9 cellular contexts compared by ENCODE assay signal in genomic region chr2:8515390-8515761, GRCh38.
A peak's percentile ranks its signal among the peaks of the same experiment; 100 is the strongest.
DNase-seq lines count a peak whose midpoint lies in the region; ATAC-seq and TF ChIP-seq lines count a peak whose summit lies in the region.
"Had no signal": no experiment of that assay in that cellular context is flagged by ENCODE, and none has a peak within 500 bp of the region (broad histone marks: within the 10 kb centered on the region; RNA-seq: fewer than 3 reads in every experiment).

No MANE protein-coding gene starts in this region.

- CTCF ChIA-PET in activated B cell treated with CpG ODN at 0.5 μM for 24 hours (lab: Charles Lee), result no interaction called here

- H3K9me3 ChIP-seq in right atrium auricular region, result no peaks in the 10 kb centered on the region
- H3K9me3 ChIP-seq: psoas muscle had no signal

- peak overlapping the region in 1 of 2 donors; percentile 48 for H3K27ac ChIP-seq in right atrium auricular region
- H3K27ac ChIP-seq: psoas muscle had no signal

- DNase-seq in Right ventricle myocardium inferior (ENCODE audit: missing footprints), result no peak
- DNase-seq in right atrium auricular region (ENCODE audit: low spot score), result no peak
- DNase-seq in activated B cell treated with CpG ODN at 0.5 μM for 24 hours, result no peak
- DNase-seq in stimulated activated CD8-positive, alpha-beta memory T cell treated with anti-CD3 and anti-CD28 coated beads, Interleukin-15, amount 100 ng/mL, for 1 hour (ENCODE audit: low read depth), result peak; percentile 21
- DNase-seq in AG20443 (ENCODE audit: low spot score), result no peak
- no peak for DNase-seq in cortex of kidney (lab: John Stamatoyannopoulos, UW)
- DNase-seq: psoas muscle had no signal

- no peaks in the 10 kb centered on the region for H3K36me3 Mint-ChIP-seq in activated B cell treated with CpG ODN at 0.5 μM for 24 hours (ENCODE audit: low read depth)

- intact Hi-C loops in Right ventricle myocardium inferior (cut with DNase I) (loop anchor here (10.0 kb wide), 1 partner anchor 231 kb away; no protein-coding TSS in a partner anchor), activated B cell treated with CpG ODN at 0.5 μM for 24 hours (cut with micrococcal nuclease) (loop anchor here (1.0 kb wide), 4 partner anchors 11 to 37 kb away; no protein-coding TSS in a partner anchor)

- H3K27me3 Mint-ChIP-seq in activated B cell treated with CpG ODN at 0.5 μM for 24 hours, result peaks cover 20% of the 10 kb centered on the region

- peaks cover 0 to 36% of the 10 kb centered on the region in 2 donors for H3K4me1 ChIP-seq in right atrium auricular region
- H3K4me1 ChIP-seq: psoas muscle had no signal

- no peaks in the 10 kb centered on the region for H3K27me3 ChIP-seq in right atrium auricular region

- POLR2A ChIA-PET in activated B cell treated with CpG ODN at 0.5 μM for 24 hours (lab: Charles Lee), result interaction anchor here (0.6 to 2.3 kb wide), 5 partner anchors 27 to 68 kb away, joined by 3 to 14 read pairs (median 5); no protein-coding TSS in a partner anchor

- ATAC-seq in Right ventricle myocardium inferior (peak; percentile 45), HG03342 (IDR thresholded peaks at IDR 0.05; ENCODE audit: unreplicated experiment) (peak; percentile 68), activated B cell treated with CpG ODN at 0.5 μM for 24 hours (ENCODE audit: low read depth) (peak; percentile 84), esophagus mucosa (peak; percentile 25)

- peak overlapping the region; percentile 27 for H3K27ac Mint-ChIP-seq in activated B cell treated with CpG ODN at 0.5 μM for 24 hours

- H3K4me3 Mint-ChIP-seq in activated B cell treated with CpG ODN at 0.5 μM for 24 hours, result peak overlapping the region; percentile 36

- no peak overlapping the region for H3K4me3 ChIP-seq in right atrium auricular region
- H3K4me3 ChIP-seq: psoas muscle had no signal

- peaks cover 27% of the 10 kb centered on the region for H3K4me1 Mint-ChIP-seq in activated B cell treated with CpG ODN at 0.5 μM for 24 hours

- H3K9me3 Mint-ChIP-seq in activated B cell treated with CpG ODN at 0.5 μM for 24 hours, result peaks cover 11% of the 10 kb centered on the region

- TF ChIP-seq CTCF in right atrium auricular region (IDR thresholded peaks at IDR 0.05) (no peak), activated B cell treated with CpG ODN at 0.5 μM for 24 hours (IDR thresholded peaks at IDR 0.05) (no peak)

- no peaks in the 10 kb centered on the region for H3K36me3 ChIP-seq in right atrium auricular region

Comparison
In these comparisons a context has a peak if more than half of its experiments do, and no peak if none do; other contexts are left out.
1. ATAC-seq: peak in every context shown above with its lines; median percentile 84 in activated B cell treated with CpG ODN at 0.5 μM for 24 hours; 68 in HG03342; 45 in Right ventricle myocardium inferior; 25 in esophagus mucosa.